18 cellular contexts compared by ENCODE assay signal in the genomic region with DNA sequence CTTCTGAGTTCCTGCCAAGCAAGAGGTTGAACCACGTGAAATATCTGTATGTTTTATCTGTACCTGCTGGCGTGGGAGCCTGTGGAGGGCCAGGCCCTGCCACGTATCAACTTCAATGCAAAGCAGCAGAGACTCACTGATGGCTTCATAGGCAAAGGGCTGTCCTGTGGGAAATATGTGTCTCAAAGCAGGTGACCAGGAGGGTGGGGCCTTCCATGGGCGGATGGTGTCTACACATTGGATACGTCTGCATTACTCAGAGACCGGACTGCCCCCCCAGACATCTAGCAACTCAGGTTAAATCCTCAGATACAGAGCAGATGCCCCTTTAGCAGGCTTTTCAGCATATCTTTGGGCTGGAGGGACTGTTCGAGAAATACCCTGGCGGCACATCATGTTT.
"Had no signal": no experiment of that assay in that cellular context is flagged by ENCODE, and none has a peak within 500 bp of the region (broad histone marks: within the 10 kb centered on the region; RNA-seq: fewer than 3 reads in every experiment).

No MANE protein-coding gene starts in this region.

- H3K4me3 ChIP-seq: lower lobe of right lung, psoas muscle, right lobe of liver, thoracic aorta, tibial nerve, upper lobe of left lung, vagina had no signal

- H3K27ac Mint-ChIP-seq: effector memory CD8-positive, alpha-beta T cell; naive thymus-derived CD8-positive, alpha-beta T cell; stimulated activated memory B cell treated with anti-CD40 and anti-IgM and Interleukin-4, amounts not matched to agents 10 μg/mL and 1 μg/mL and 100 μg/mL, for 72 hours had no signal

- H3K4me1 Mint-ChIP-seq: naive thymus-derived CD8-positive, alpha-beta T cell; stimulated activated memory B cell treated with anti-CD40 and anti-IgM and Interleukin-4, amounts not matched to agents 10 μg/mL and 1 μg/mL and 100 μg/mL, for 72 hours had no signal

- H3K36me3 ChIP-seq: lower lobe of right lung, right lobe of liver, thoracic aorta, tibial nerve, upper lobe of left lung, vagina had no signal

- ATAC-seq: effector memory CD8-positive, alpha-beta T cell; left ventricle myocardium superior; lower lobe of right lung; naive thymus-derived CD8-positive, alpha-beta T cell; psoas muscle; right lobe of liver; stimulated activated memory B cell treated with anti-CD40 and anti-IgM and Interleukin-4, amounts not matched to agents 10 μg/mL and 1 μg/mL and 100 μg/mL, for 72 hours; stimulated activated naive CD8-positive, alpha-beta T cell treated with anti-CD3 and anti-CD28 coated beads, Interleukin-15, Interleukin-2, amounts not matched to agents 100 U/mL and 50 U/mL, for 24 hours had no signal

- H3K9me3 Mint-ChIP-seq: effector memory CD8-positive, alpha-beta T cell had no signal

- DNase-seq: cerebellar nuclear complex; cortex of kidney; effector memory CD8-positive, alpha-beta T cell; left ventricle myocardium superior; lower lobe of right lung; psoas muscle; stimulated activated CD4-positive, alpha-beta T cell treated with anti-CD3 and anti-CD28 coated beads, Interleukin-4, amount 100 ng/mL, for 4 hours; stimulated activated naive CD8-positive, alpha-beta T cell treated with anti-CD3 and anti-CD28 coated beads, Interleukin-15, Interleukin-2, amounts not matched to agents 100 U/mL and 50 U/mL, for 24 hours; substantia nigra; upper lobe of left lung had no signal

- H3K79me2 ChIP-seq: parathyroid adenoma had no signal

- H3K9ac ChIP-seq: parathyroid adenoma had no signal

- H3K4me1 ChIP-seq: lower lobe of right lung, parathyroid adenoma, psoas muscle, right lobe of liver, upper lobe of left lung, vagina had no signal

- H3K9me3 ChIP-seq: lower lobe of right lung, psoas muscle, right lobe of liver, thoracic aorta, upper lobe of left lung, vagina had no signal

- H3K4me3 Mint-ChIP-seq: effector memory CD8-positive, alpha-beta T cell; naive thymus-derived CD8-positive, alpha-beta T cell; neural crest cell; stimulated activated memory B cell treated with anti-CD40 and anti-IgM and Interleukin-4, amounts not matched to agents 10 μg/mL and 1 μg/mL and 100 μg/mL, for 72 hours had no signal

- H3K27ac ChIP-seq: lower lobe of right lung, parathyroid adenoma, psoas muscle, right lobe of liver, thoracic aorta, tibial nerve, upper lobe of left lung, vagina had no signal

- H2AFZ ChIP-seq: parathyroid adenoma had no signal

- H3K27me3 ChIP-seq: right lobe of liver, tibial nerve, upper lobe of left lung, vagina had no signal
